ENCODE assay signal across 22 cellular contexts in the genomic region with DNA sequence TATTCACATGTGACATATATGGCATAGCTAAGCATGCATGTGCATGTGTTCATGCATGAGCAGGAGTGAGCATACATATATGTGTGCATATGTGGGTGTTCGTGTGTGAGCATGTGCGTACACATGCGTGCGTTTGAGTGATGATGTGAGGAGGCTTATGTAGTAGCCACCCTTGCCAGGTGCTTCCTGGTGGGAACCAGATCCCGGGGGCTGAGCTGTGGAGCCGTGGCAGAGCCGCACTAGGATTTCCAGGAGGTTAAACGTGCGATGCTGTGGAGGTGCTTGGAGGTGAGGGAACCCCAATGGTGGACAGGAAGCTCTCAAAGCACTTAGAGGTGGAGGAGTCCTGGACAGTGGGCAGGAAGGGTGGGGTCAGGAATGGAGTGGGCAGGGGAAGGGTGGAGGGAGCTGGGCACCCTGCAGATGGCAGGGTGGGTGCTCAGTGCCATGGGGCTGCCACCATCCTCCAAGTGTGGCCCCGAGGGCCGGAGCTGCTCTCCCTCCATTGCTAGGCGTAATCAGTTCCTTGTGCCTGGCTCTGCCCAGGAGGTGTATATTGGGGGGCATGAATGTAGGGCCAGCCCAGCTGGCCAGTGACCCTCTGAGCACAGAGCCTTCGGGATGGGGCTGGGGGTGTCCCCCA. TPM values are rescaled to one million over a fixed set of nuclear protein-coding genes. Genes with fewer than 3 reads are reported as not detected.
DNase-seq lines count a peak whose midpoint lies in the region; ATAC-seq, FAIRE-seq and TF ChIP-seq lines count a peak whose summit lies in the region.
"Had no signal": no experiment of that assay in that cellular context is flagged by ENCODE, and none has a peak within 500 bp of the region (broad histone marks: within the 10 kb centered on the region; RNA-seq: fewer than 3 reads in every experiment).

No MANE protein-coding gene starts in this region.

- peaks cover 10% of the 10 kb centered on the region for H3K79me1 ChIP-seq in neuronal stem cell (ENCODE audit: low read depth, low read length)

- TF ChIP-seq CTCF in left ventricle myocardium inferior (IDR thresholded peaks at IDR 0.05; ENCODE audit: borderline replicate concordance) (no peak), hepatocyte (IDR thresholded peaks at IDR 0.05; ENCODE audit: poor library complexity) (no peak)

- no peak overlapping the region for H3K23ac ChIP-seq in neuronal stem cell (ENCODE audit: low read depth, low read length, poor library complexity)

- DNase-seq in left cardiac atrium: peak; percentile 13
- DNase-seq in cardiac septum (ENCODE audit: low spot score): no peak
- peak; percentile 5 for DNase-seq in left ventricle myocardium inferior
- no peak for DNase-seq in neuronal stem cell (ENCODE audit: low spot score)
- no peak for DNase-seq in NCI-H345 treated with DMSO at 0.1 percent for 48 hours (lab: John Stamatoyannopoulos, UW; ENCODE audit: unreplicated experiment)
- no peak for DNase-seq in urothelium cell line (ENCODE audit: low spot score)
- no peak for DNase-seq in hepatocyte (ENCODE audit: low spot score)
- DNase-seq: ACHN; activated CD4-positive, alpha-beta T cell treated with anti-CD3 and anti-CD28 coated beads for 36 hours; activated CD8-positive, alpha-beta memory T cell treated with anti-CD3 and anti-CD28 coated beads for 24 hours; activated naive CD4-positive, alpha-beta T cell treated with anti-CD3 and anti-CD28 coated beads, Interleukin-2, amount 10 ng/mL, durations not matched to agents 7 days and 5 days; DMS79; GF-D8; NCI-H1694; NCI-H2171 treated with DMSO at 0.1 percent for 48 hours; NCI-H524 treated with DMSO at 0.1 percent for 48 hours; NK-92 treated with Interleukin-12 subunit alpha and Interleukin-12 subunit beta, amount 100 ng/mL, for 24 hours; small intestine; stimulated activated CD4-positive, alpha-beta T cell treated with anti-CD3 and anti-CD28 coated beads, Interleukin-2, amount 100 ng/mL, for 24 hours; substantia nigra had no signal

- no peak overlapping the region for H2BK12ac ChIP-seq in neuronal stem cell (ENCODE audit: low read length)

- peaks cover 6% of the 10 kb centered on the region for H3K36me3 ChIP-seq in left ventricle myocardium inferior
- H3K36me3 ChIP-seq in neuronal stem cell (replicated peaks in 1 of 2; ENCODE audit: control insufficient read depth in 2 of 2, insufficient read depth in 2 of 2, low read length in 2 of 2): peaks cover 0 to 2% of the 10 kb centered on the region in 2 donors
- H3K36me3 ChIP-seq in hepatocyte (replicated peaks; ENCODE audit: insufficient read depth, low read depth): no peaks in the 10 kb centered on the region
- H3K36me3 ChIP-seq: left lung had no signal

- H3K14ac ChIP-seq in neuronal stem cell (ENCODE audit: low read length): peak overlapping the region; percentile 77

- no peak overlapping the region for H3K4me2 ChIP-seq in neuronal stem cell (ENCODE audit: insufficient read depth, low read length, poor library complexity, severe bottlenecking)
- no peak overlapping the region for H3K4me2 ChIP-seq in hepatocyte

- H4K91ac ChIP-seq in neuronal stem cell (ENCODE audit: low read depth, low read length, poor library complexity): no peak overlapping the region

- no peaks in the 10 kb centered on the region for H3K9me3 ChIP-seq in left ventricle myocardium inferior (replicated peaks)
- H3K9me3 ChIP-seq in neuronal stem cell (replicated peaks in 1 of 2; ENCODE audit: control insufficient read depth in 2 of 2, insufficient read depth in 1 of 2, low read depth in 1 of 2, low read length in 2 of 2): peaks cover 0 to 7% of the 10 kb centered on the region in 2 donors
- no peaks in the 10 kb centered on the region for H3K9me3 ChIP-seq in hepatocyte (ENCODE audit: low read depth)
- H3K9me3 ChIP-seq: heart left ventricle, left lung had no signal

- no peak overlapping the region for H2BK15ac ChIP-seq in neuronal stem cell (ENCODE audit: low read length)

- FAIRE-seq in urothelium cell line (lab: Jason Lieb, UNC): no peak
- FAIRE-seq: small intestine had no signal

- no peak for ATAC-seq in left cardiac atrium
- ATAC-seq: activated CD4-positive, alpha-beta T cell treated with anti-CD3 and anti-CD28 coated beads for 36 hours; left lung had no signal

- H3K4me1 ChIP-seq in left ventricle myocardium inferior (peaks cover 41% of the 10 kb centered on the region), neuronal stem cell (ENCODE audit: control insufficient read depth in 2 of 2, insufficient read depth in 1 of 2, low read depth in 1 of 2, low read length in 2 of 2) (peaks cover 0 to 9% of the 10 kb centered on the region in 2 donors), hepatocyte (ENCODE audit: insufficient read depth) (peaks cover 14% of the 10 kb centered on the region)

- H3K27ac ChIP-seq in left ventricle myocardium inferior (replicated peaks): peak overlapping the region; percentile 16
- H3K27ac ChIP-seq in neuronal stem cell (replicated peaks; ENCODE audit: low read length): no peak overlapping the region
- no peak overlapping the region for H3K27ac ChIP-seq in hepatocyte
- H3K27ac ChIP-seq: heart left ventricle, left lung had no signal

- H2BK5ac ChIP-seq in neuronal stem cell (ENCODE audit: low read length): peak overlapping the region; percentile 61

- no peak overlapping the region for H3K4me3 ChIP-seq in left ventricle myocardium inferior
- H3K4me3 ChIP-seq in neuronal stem cell (ENCODE audit: low read length in 2 of 2): no peak overlapping the region
- no peak overlapping the region for H3K4me3 ChIP-seq in hepatocyte
- H3K4me3 ChIP-seq: heart left ventricle, left lung had no signal

- no peaks in the 10 kb centered on the region for H3K9me2 ChIP-seq in hepatocyte (replicated peaks; ENCODE audit: insufficient read depth)

- no peak overlapping the region for H3K9ac ChIP-seq in neuronal stem cell (ENCODE audit: low read depth, low read length, poor library complexity)

- H4K8ac ChIP-seq in neuronal stem cell (ENCODE audit: low read depth, low read length): no peak overlapping the region

- H2AFZ ChIP-seq in neuronal stem cell (ENCODE audit: low read length) (no peak overlapping the region), hepatocyte (no peak overlapping the region)

- no peaks in the 10 kb centered on the region for H3K27me3 ChIP-seq in left ventricle myocardium inferior (ENCODE audit: low read depth)
- peaks cover 0 to 2% (median 0%) of the 10 kb centered on the region in 3 experiments for H3K27me3 ChIP-seq in neuronal stem cell (ENCODE audit: control insufficient read depth in 3 of 3, insufficient read depth in 3 of 3, low read depth in 1 of 3, low read length in 3 of 3)
- no peaks in the 10 kb centered on the region for H3K27me3 ChIP-seq in hepatocyte
- H3K27me3 ChIP-seq: heart left ventricle had no signal

- intact Hi-C loops in left cardiac atrium (cut with DNase I) (loop anchor here in 1 of 2 donors (10.0 kb wide), 1 partner anchor 299 kb away; no protein-coding TSS in a partner anchor), cardiac septum (cut with DNase I) (no loop called here), left ventricle myocardium inferior (cut with micrococcal nuclease) (no loop called here)

- H3K18ac ChIP-seq in neuronal stem cell (ENCODE audit: low read length): peak overlapping the region; percentile 68

- no peak overlapping the region for H3K4ac ChIP-seq in neuronal stem cell (ENCODE audit: low read length)

- no peak overlapping the region for H2BK120ac ChIP-seq in neuronal stem cell (ENCODE audit: low read depth, low read length)

- H3K79me2 ChIP-seq in hepatocyte: peaks cover 30% of the 10 kb centered on the region

- no CpG with 5 or more reads among the region's 13 CpGs for WGBS in neuronal stem cell (ENCODE audit: extremely low coverage in 2 of 2, insufficient read length in 2 of 2, insufficient replicate concordance in 1 of 2), 2 donors
- WGBS in hepatocyte (ENCODE audit: low lambda C conversion rate, missing lambda C conversion rate): 91% methylated on average over 12 of the region's 13 CpGs

- no peak overlapping the region for H2AK5ac ChIP-seq in neuronal stem cell (ENCODE audit: low read depth, low read length)

- H4K20me1 ChIP-seq in hepatocyte (ENCODE audit: insufficient read depth, poor library complexity, severe bottlenecking): no peaks in the 10 kb centered on the region

RNA-seq across cellular contexts. Expression of a gene that starts 48.5 kb away (rescaled TPM):
- total RNA-seq in left cardiac atrium (100 to 1,000 TPM in 1 of 2 donors, 10 to 100 TPM in 1; 53.4 to 104 TPM), cardiac septum (77.0 TPM), left ventricle myocardium inferior (66.5 TPM), hepatocyte (67.3 and 97.1 TPM in 2 replicates)
- 42.5 TPM for polyA plus RNA-seq in neuronal stem cell (2013, experiment 1 of 2)
- 42.1 TPM for polyA plus RNA-seq in neuronal stem cell (2013, experiment 2 of 2)
- 140 and 178 TPM in 2 replicates for polyA plus RNA-seq in hepatocyte

Comparison
In these comparisons a context has a peak if more than half of its experiments do, and no peak if none do; other contexts are left out.
1. DNase-seq: peak in left cardiac atrium (single experiment) and left ventricle myocardium inferior (single experiment); none in cardiac septum (single experiment), neuronal stem cell (single experiment), NCI-H345 treated with DMSO at 0.1 percent for 48 hours (single experiment), urothelium cell line (single experiment) and hepatocyte (single experiment).